ENCODE assay signal across 22 cellular contexts in the genomic region with DNA sequence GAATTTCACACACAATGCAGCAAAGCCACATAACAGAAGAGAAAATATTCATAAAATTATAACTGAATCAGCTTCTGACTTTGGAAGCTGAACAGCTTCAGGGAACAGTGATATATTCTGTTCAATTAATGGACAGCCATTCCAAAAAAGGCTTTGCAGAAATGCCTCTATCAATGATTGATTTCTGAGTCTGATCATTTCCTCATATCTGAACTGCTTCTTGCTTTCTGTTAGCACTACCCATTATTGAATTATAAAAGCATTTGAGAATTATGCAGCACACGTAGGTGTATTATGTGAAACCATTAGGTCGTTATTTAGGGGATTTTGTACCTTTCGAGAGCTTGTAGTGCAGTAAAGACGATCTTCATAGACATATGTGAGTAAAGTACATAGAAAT.
DNase-seq lines count a peak whose midpoint lies in the region; ATAC-seq and TF ChIP-seq lines count a peak whose summit lies in the region.
"Had no signal": no experiment of that assay in that cellular context is flagged by ENCODE, and none has a peak within 500 bp of the region (broad histone marks: within the 10 kb centered on the region; RNA-seq: fewer than 3 reads in every experiment).

No MANE protein-coding gene starts in this region.

- TF ChIP-seq CTCF in OCI-LY3 (IDR thresholded peaks at IDR 0.05; ENCODE audit: low read depth, low read length): no peak
- no peak for TF ChIP-seq CTCF in PC-3 (conservative IDR thresholded peaks at IDR 0.05; ENCODE audit: low read depth, low read length)
- no peak for TF ChIP-seq CTCF in type B pancreatic cell (conservative IDR thresholded peaks at IDR 0.05)

- H3K4me2 ChIP-seq in OCI-LY3 (ENCODE audit: low read length) (peak overlapping the region; percentile 33), PC-3 (ENCODE audit: low read length) (no peak overlapping the region)
- H3K4me2 ChIP-seq: KMS-11 had no signal

- DNase-seq in PC-3 (no peak), type B pancreatic cell (ENCODE audit: extremely low spot score, unreplicated experiment) (no peak)
- no peak for DNase-seq in stimulated activated CD4-positive, alpha-beta T cell treated with anti-CD3 and anti-CD28 coated beads, Interleukin-2, amount 100 ng/mL, for 24 hours
- DNase-seq: C1 segment of cervical spinal cord; Caco-2; CD8-positive, alpha-beta T cell; DMS 273 treated with DMSO at 0.1 percent for 48 hours; DMS79 treated with DMSO at 0.1 percent for 48 hours; GF-D8; MM.1S; NCI-H446 treated with DMSO at 0.1 percent for 48 hours; NCI-H526; NCI-H82; SHP77 treated with DMSO at 0.1 percent for 48 hours; T-helper 1 cell had no signal

- H4K20me1 ChIP-seq in OCI-LY3 (ENCODE audit: insufficient read depth, low read length) (no peaks in the 10 kb centered on the region), PC-3 (ENCODE audit: low read length) (no peaks in the 10 kb centered on the region)

- intact Hi-C loops in PC-3 (cut with micrococcal nuclease): no loop called here

- H3K27ac ChIP-seq in OCI-LY3 (ENCODE audit: low read length): no peak overlapping the region
- H3K27ac ChIP-seq in PC-3 (ENCODE audit: low read length): no peak overlapping the region
- H3K27ac ChIP-seq: KMS-11 had no signal

- H3K4me1 Mint-ChIP-seq in type B pancreatic cell (ENCODE audit: unreplicated experiment): peaks cover 3% of the 10 kb centered on the region

- H3K27ac Mint-ChIP-seq in type B pancreatic cell: no peak overlapping the region
- H3K27ac Mint-ChIP-seq: CD8-positive, alpha-beta T cell had no signal

- H3K27me3 Mint-ChIP-seq in type B pancreatic cell: no peaks in the 10 kb centered on the region
- H3K27me3 Mint-ChIP-seq: IgD-negative memory B cell had no signal

- H3K9me3 ChIP-seq in OCI-LY3 (ENCODE audit: insufficient read depth, low read length) (no peaks in the 10 kb centered on the region), PC-3 (ENCODE audit: low read length) (no peaks in the 10 kb centered on the region)
- H3K9me3 ChIP-seq: Caco-2 had no signal

- ATAC-seq in GM18909 (IDR thresholded peaks at IDR 0.05; ENCODE audit: poor library complexity, unreplicated experiment) (peak; percentile 64), GM21619 (IDR thresholded peaks at IDR 0.05; ENCODE audit: unreplicated experiment) (peak; percentile 43), GM21367 (IDR thresholded peaks at IDR 0.05; ENCODE audit: unreplicated experiment) (no peak), PC-3 (no peak)
- ATAC-seq: CD8-positive, alpha-beta T cell; Panc1 had no signal

- H3K4me3 Mint-ChIP-seq in type B pancreatic cell: no peak overlapping the region
- H3K4me3 Mint-ChIP-seq: CD8-positive, alpha-beta T cell; IgD-negative memory B cell had no signal

- H3K9ac ChIP-seq in OCI-LY3 (ENCODE audit: low read length) (no peak overlapping the region), PC-3 (ENCODE audit: low read length) (no peak overlapping the region)
- H3K9ac ChIP-seq: KMS-11 had no signal

- POLR2A ChIA-PET in PC-3 (lab: Charles Lee; ENCODE audit: unreplicated experiment): no interaction called here

- no peak overlapping the region for H3K4me3 ChIP-seq in OCI-LY3 (ENCODE audit: low read length)
- H3K4me3 ChIP-seq in PC-3 (ENCODE audit: low read length): no peak overlapping the region

- no peaks in the 10 kb centered on the region for H3K9me2 ChIP-seq in PC-3 (replicated peaks; ENCODE audit: low read length)

- H3K36me3 Mint-ChIP-seq in type B pancreatic cell: peaks cover 25% of the 10 kb centered on the region

- peaks cover 10% of the 10 kb centered on the region for H3K36me3 ChIP-seq in OCI-LY3 (replicated peaks; ENCODE audit: low read depth, low read length)
- no peaks in the 10 kb centered on the region for H3K36me3 ChIP-seq in PC-3 (ENCODE audit: low read depth, low read length)

- H3K9me3 Mint-ChIP-seq in type B pancreatic cell: no peaks in the 10 kb centered on the region
- H3K9me3 Mint-ChIP-seq: CD8-positive, alpha-beta T cell had no signal

- no peak overlapping the region for H2AFZ ChIP-seq in OCI-LY3 (ENCODE audit: low read depth, low read length)
- H2AFZ ChIP-seq in PC-3 (ENCODE audit: low read length): no peak overlapping the region

- no peaks in the 10 kb centered on the region for H3F3A ChIP-seq in PC-3 (ENCODE audit: low read length, unreplicated experiment)

- H3K4me1 ChIP-seq in OCI-LY3 (ENCODE audit: low read length) (peaks cover 23% of the 10 kb centered on the region), PC-3 (ENCODE audit: insufficient read depth, low read length) (0 out of 2 replicates have a peak, but pooled peaks cover 4% of the 10 kb centered on the region)
- H3K4me1 ChIP-seq: Caco-2 had no signal

- CTCF ChIA-PET in PC-3 (lab: Charles Lee): no interaction called here

- BruUV-seq in PC-3 (replicated peaks; lab: Mats Ljungman, UMichigan): no TSS peak

- H3K79me2 ChIP-seq in OCI-LY3 (ENCODE audit: low read length): no peaks in the 10 kb centered on the region
- H3K79me2 ChIP-seq in PC-3 (ENCODE audit: low read length): no peaks in the 10 kb centered on the region

- H3K27me3 ChIP-seq in OCI-LY3 (ENCODE audit: low read depth, low read length) (no peaks in the 10 kb centered on the region), PC-3 (ENCODE audit: low read length) (no peaks in the 10 kb centered on the region)

Comparison
In these comparisons a context has a peak if more than half of its experiments do, and no peak if none do; other contexts are left out.
1. ATAC-seq: peak in GM18909 (single experiment) and GM21619 (single experiment); none in GM21367 (single experiment) and PC-3 (single experiment).